ENCODE assay signal across 8 cellular contexts in genomic region chr2:113583541-113584225, GRCh38. TPM values are rescaled to one million over a fixed set of nuclear protein-coding genes. Genes with fewer than 3 reads are reported as not detected.
DNase-seq lines count a peak whose midpoint lies in the region; TF ChIP-seq lines count a peak whose summit lies in the region.
"Not testable (repeated sequence)": the region's sequence is repeated elsewhere in the genome, so short reads cannot be mapped to it uniquely, and the experiment has no call there.

No MANE protein-coding gene starts in this region.

- H3K27me3 ChIP-seq in BLaER1; parathyroid adenoma (ENCODE audit: control insufficient read depth, insufficient read depth, low read length): not testable (repeated sequence)

- not testable (repeated sequence) for H3K36me3 Mint-ChIP-seq in immature natural killer cell

- not testable (repeated sequence) for DNase-seq in SK-N-MC (ENCODE audit: low read depth, low spot score)
- peak; percentile 55 to 70 for DNase-seq in activated T-helper 1 cell treated with anti-CD3 and anti-CD28 coated beads, Interleukin-2, amount 50 U/mL, for 16 hours (ENCODE audit: low read depth in 1 of 2, low spot score in 1 of 2)
- peak; percentile 73 for DNase-seq in effector CD4-positive, alpha-beta T cell
- DNase-seq in immature natural killer cell, result peak; percentile 81 to 82 (median 82)
- DNase-seq in stimulated activated CD8-positive, alpha-beta memory T cell treated with anti-CD3 and anti-CD28 coated beads, Interleukin-4, amount 100 ng/mL, for 24 hours (ENCODE audit: low read depth), result peak; percentile 75

- H3K27ac Mint-ChIP-seq in immature natural killer cell, result peak overlapping the region; percentile 78 to 89 (median 86)

- CTCF ChIA-PET in HEK293 (lab: Yijun Ruan, JAX), result interaction anchor here (1.0 kb wide), 1 partner anchor 21 kb away, joined by 3 read pairs; no protein-coding TSS in a partner anchor

- H4K20me1 ChIP-seq in BLaER1, result not testable (repeated sequence)

- H3K36me3 ChIP-seq in BLaER1; HEK293 (ENCODE audit: control insufficient read depth in 2 of 2, insufficient read depth in 1 of 2, low read length in 2 of 2); SK-N-MC (ENCODE audit: insufficient read depth, low read length); parathyroid adenoma (ENCODE audit: control insufficient read depth, insufficient read depth, low read length): not testable (repeated sequence)

- H3K9me3 Mint-ChIP-seq in immature natural killer cell, result not testable (repeated sequence)

- H3K27ac ChIP-seq in BLaER1 (peak overlapping the region; percentile 90), HEK293 (ENCODE audit: extremely low read depth, low read depth, low read length) (peak overlapping the region; percentile 62; the same call in 1 of the 2 replicates), parathyroid adenoma (peak overlapping the region; percentile 31)
- not testable (repeated sequence) for H3K27ac ChIP-seq in SK-N-MC

- H3K4me3 Mint-ChIP-seq in immature natural killer cell, result peak overlapping the region; percentile 80 to 94 (median 91)

- H3K4me1 ChIP-seq in BLaER1; HEK293 (ENCODE audit: control insufficient read depth, insufficient read depth, low read length); parathyroid adenoma: not testable (repeated sequence)

- H3K27me3 Mint-ChIP-seq in immature natural killer cell (ENCODE audit: low read depth in 3 of 3), result not testable (repeated sequence)

- peak overlapping the region; percentile 76 for H3K4me3 ChIP-seq in BLaER1
- H3K4me3 ChIP-seq in HEK293 (ENCODE audit: low read depth, low read length), result peak overlapping the region; percentile 33
- H3K4me3 ChIP-seq in SK-N-MC, result peak overlapping the region; percentile 86
- peak overlapping the region; percentile 71 for H3K4me3 ChIP-seq in parathyroid adenoma (ENCODE audit: low read depth, low read length)

- H3K79me2 ChIP-seq in parathyroid adenoma, result not testable (repeated sequence)

- H3K9me3 ChIP-seq in BLaER1; HEK293 (ENCODE audit: control insufficient read depth, insufficient read depth, low read depth, low read length); SK-N-MC (ENCODE audit: low read depth, low read length); parathyroid adenoma (ENCODE audit: control insufficient read depth, low read length): not testable (repeated sequence)

- H3K4me2 ChIP-seq in BLaER1 (peak overlapping the region; percentile 90), parathyroid adenoma (ENCODE audit: low read length) (peak overlapping the region; percentile 66)

- peak overlapping the region; percentile 100 for H2AFZ ChIP-seq in parathyroid adenoma

- TF ChIP-seq CTCF in HEK293 (tag by site-specific recombination; IDR thresholded peaks at IDR 0.05), result peak; percentile 56
- not testable (repeated sequence) for TF ChIP-seq CTCF in parathyroid adenoma (IDR thresholded peaks at IDR 0.05)

- H3K9ac ChIP-seq in BLaER1, result peak overlapping the region; percentile 87
- peak overlapping the region; percentile 82 for H3K9ac ChIP-seq in SK-N-MC (ENCODE audit: insufficient read length)
- peak overlapping the region; percentile 74 for H3K9ac ChIP-seq in parathyroid adenoma

- H3K4me1 Mint-ChIP-seq in immature natural killer cell, result peaks cover 28 to 35% of the 10 kb centered on the region in 2 donors

- POLR2A ChIA-PET in HEK293 (lab: Yijun Ruan, JAX), result not testable (repeated sequence)

TF ChIP-seq in HEK293, 187 proteins besides CTCF, POLR2A, EP300 and RAD21 (continues in another document):
- TF ChIP-seq ZSCAN30 (tag by site-specific recombination; IDR thresholded peaks at IDR 0.05) (peak; percentile 84), ZFP37 (tag by site-specific recombination; IDR thresholded peaks at IDR 0.05) (peak; percentile 56; the same call in 1 of the 2 replicates), ZFP69B (tag by site-specific recombination; IDR thresholded peaks at IDR 0.05) (peak; percentile 88), GLI4 (tag by site-specific recombination; IDR thresholded peaks at IDR 0.05) (0 out of 2 replicates have a peak, but pooled peaks have one; percentile 42), SP3 (tag by site-specific recombination; IDR thresholded peaks at IDR 0.05) (peak; percentile 28; the same call in 1 of the 2 replicates), ZNF660 (tag by site-specific recombination; IDR thresholded peaks at IDR 0.05) (0 out of 2 replicates have a peak, but pooled peaks have one; percentile 28), ZBTB48 (tag by site-specific recombination; IDR thresholded peaks at IDR 0.05) (peak; percentile 63), ZNF596 (tag by site-specific recombination; IDR thresholded peaks at IDR 0.05) (0 out of 2 replicates have a peak, but pooled peaks have one; percentile 27), ZNF366 (tag by site-specific recombination; conservative IDR thresholded peaks at IDR 0.05) (peak; percentile 37; the same call in 1 of the 2 replicates), ZNF843 (tag by site-specific recombination; IDR thresholded peaks at IDR 0.05) (0 out of 2 replicates have a peak, but pooled peaks have one; percentile 19), ZNF501 (tag by site-specific recombination; IDR thresholded peaks at IDR 0.05) (peak; percentile 84), SP7 (tag by site-specific recombination; IDR thresholded peaks at IDR 0.05) (peak; percentile 45; the same call in 1 of the 2 replicates), KLF1 (tag by site-specific recombination; IDR thresholded peaks at IDR 0.05) (0 out of 2 replicates have a peak, but pooled peaks have one; percentile 12), SP2 (tag by site-specific recombination; IDR thresholded peaks at IDR 0.05) (0 out of 2 replicates have a peak, but pooled peaks have one; percentile 45), ZBTB11 (tag by site-specific recombination; conservative IDR thresholded peaks at IDR 0.05; ENCODE audit: low read depth) (peak; percentile 96), REST (tag by site-specific recombination; IDR thresholded peaks at IDR 0.05) (peak; percentile 50; the same call in 1 of the 2 replicates)
- TF ChIP-seq, protein P1, sequence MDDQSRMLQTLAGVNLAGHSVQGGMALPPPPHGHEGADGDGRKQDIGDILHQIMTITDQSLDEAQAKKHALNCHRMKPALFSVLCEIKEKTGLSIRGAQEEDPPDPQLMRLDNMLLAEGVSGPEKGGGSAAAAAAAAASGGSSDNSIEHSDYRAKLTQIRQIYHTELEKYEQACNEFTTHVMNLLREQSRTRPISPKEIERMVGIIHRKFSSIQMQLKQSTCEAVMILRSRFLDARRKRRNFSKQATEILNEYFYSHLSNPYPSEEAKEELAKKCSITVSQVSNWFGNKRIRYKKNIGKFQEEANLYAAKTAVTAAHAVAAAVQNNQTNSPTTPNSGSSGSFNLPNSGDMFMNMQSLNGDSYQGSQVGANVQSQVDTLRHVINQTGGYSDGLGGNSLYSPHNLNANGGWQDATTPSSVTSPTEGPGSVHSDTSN (CRISPR knock-in tag; IDR thresholded peaks at IDR 0.05), result peak; percentile 93

RNA-seq across cellular contexts. Expression of gene RABL2A, which starts 43.4 kb away (rescaled TPM):
- polyA plus RNA-seq in immature natural killer cell, result 10 to 100 TPM in 1 of 3 donors, 1 to 10 TPM in 2; 5.7 to 15.4 (median 9.0) TPM

Comparison
In these comparisons a context has a peak if more than half of its experiments do, and no peak if none do; other contexts are left out.
1. H3K4me3 ChIP-seq: peak in every context shown above with its lines; median percentile 86 in SK-N-MC; 76 in BLaER1; 71 in parathyroid adenoma; 33 in HEK293.